Comparison of ENCODE assay signal across 11 cellular contexts in genomic region chr17:33776903-33777302, GRCh38.
"Had no signal": no experiment of that assay in that cellular context is flagged by ENCODE, and none has a peak within 500 bp of the region (broad histone marks: within the 10 kb centered on the region; RNA-seq: fewer than 3 reads in every experiment).

No MANE protein-coding gene starts in this region.

- H3K4me2 ChIP-seq: GM23338 had no signal

- FAIRE-seq: H1, H54 had no signal

- H3K36me3 ChIP-seq: HAP-1 had no signal

- H3K4me1 ChIP-seq: HAP-1 had no signal

- H3K4me3 ChIP-seq: GM23248, GM23338, HAP-1 had no signal

- H3K9me3 ChIP-seq: HAP-1 had no signal

- H3K27ac ChIP-seq: GM23248 had no signal

- H2AFZ ChIP-seq: GM23248, GM23338 had no signal

- H3K9ac ChIP-seq: GM23248 had no signal

- DNase-seq: GM23248, GOT3, H7, H9, HCEC 1CT, HFFc6 had no signal

- ATAC-seq: GM23338, HCT116 had no signal
